10 cellular contexts compared by ENCODE assay signal in the genomic region with DNA sequence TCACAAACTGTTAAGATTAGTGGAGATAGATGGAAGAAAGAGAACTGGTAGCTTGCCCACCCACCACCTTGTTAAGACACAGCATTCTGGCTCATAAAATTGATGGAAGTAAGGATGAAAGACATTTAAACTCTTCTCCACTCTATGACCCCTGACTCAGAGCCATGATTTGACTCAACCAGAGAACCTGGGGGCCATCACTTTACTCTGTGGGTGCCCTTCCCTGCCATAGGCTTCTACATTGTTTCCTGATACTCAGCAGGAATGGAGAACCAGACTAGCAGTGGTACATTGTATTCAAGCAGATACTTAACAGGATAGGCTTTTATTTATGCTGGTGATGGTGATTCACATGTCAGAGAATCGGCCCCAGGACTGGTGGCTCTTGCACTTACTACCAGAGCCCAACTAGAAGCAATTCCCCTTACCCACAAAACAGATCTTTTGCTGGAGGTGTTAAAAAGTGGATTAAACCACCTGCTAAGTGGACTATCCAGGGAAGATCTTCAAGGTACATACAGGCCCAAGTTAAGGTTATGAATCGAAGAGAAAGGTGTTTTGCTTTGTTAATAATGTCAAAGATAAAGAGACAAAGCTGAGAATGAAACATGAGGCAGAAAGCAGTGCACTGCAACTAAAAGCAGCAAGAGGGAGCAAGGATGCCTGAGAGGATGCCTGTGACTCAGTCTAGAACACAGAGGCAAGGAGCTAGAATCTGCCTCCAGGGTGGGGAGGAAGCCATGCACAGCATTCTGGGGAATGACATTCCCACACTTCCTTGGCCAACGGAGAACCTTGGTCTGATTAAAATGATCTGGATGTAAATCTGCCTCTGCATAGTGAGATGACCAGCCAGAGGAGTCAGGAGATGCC. TPM values are rescaled to one million over a fixed set of nuclear protein-coding genes. Genes with fewer than 3 reads are reported as not detected.
DNase-seq lines count a peak whose midpoint lies in the region; ATAC-seq, FAIRE-seq and TF ChIP-seq lines count a peak whose summit lies in the region.
"Had no signal": no experiment of that assay in that cellular context is flagged by ENCODE, and none has a peak within 500 bp of the region (broad histone marks: within the 10 kb centered on the region; RNA-seq: fewer than 3 reads in every experiment).

No MANE protein-coding gene starts in this region.

- peak; percentile 97 for FAIRE-seq in keratinocyte (lab: Jason Lieb, UNC)

- no peaks in the 10 kb centered on the region for H3K27me3 ChIP-seq in keratinocyte (ENCODE audit: control insufficient read depth, extremely low read depth, insufficient read depth, low read length)

- peaks cover 11% of the 10 kb centered on the region for H3K4me1 ChIP-seq in keratinocyte (ENCODE audit: control insufficient read depth, extremely low read depth, insufficient read depth, low read length)

- H3K4me3 ChIP-seq in AG09309 (ENCODE audit: control insufficient read depth, low read depth, low read length): no peak overlapping the region
- no peak overlapping the region for H3K4me3 ChIP-seq in keratinocyte (ENCODE audit: control insufficient read depth in 2 of 3, extremely low read depth in 1 of 3, insufficient read depth in 2 of 3, low read depth in 1 of 3, low read length in 3 of 3)
- H3K4me3 ChIP-seq: mucosa of descending colon had no signal

- H3K9me1 ChIP-seq in keratinocyte (ENCODE audit: control insufficient read depth, extremely low read depth, insufficient read depth, low read length): no peaks in the 10 kb centered on the region

- no peaks in the 10 kb centered on the region for H3K79me2 ChIP-seq in keratinocyte (ENCODE audit: control insufficient read depth, insufficient read depth, low read length)

- H4K20me1 ChIP-seq in keratinocyte (ENCODE audit: control insufficient read depth, extremely low read depth, insufficient read depth, low read length): no peaks in the 10 kb centered on the region

- no peaks in the 10 kb centered on the region for H3K9me3 ChIP-seq in keratinocyte (ENCODE audit: control insufficient read depth, low read depth, low read length)
- H3K9me3 ChIP-seq: mucosa of descending colon had no signal

- H3K36me3 ChIP-seq in keratinocyte (ENCODE audit: control insufficient read depth in 2 of 2, extremely low read depth in 1 of 2, insufficient read depth in 2 of 2, low read length in 2 of 2): no peaks in the 10 kb centered on the region

- peak overlapping the region; percentile 63 for H3K4me2 ChIP-seq in keratinocyte (ENCODE audit: control insufficient read depth, extremely low read depth, insufficient read depth, low read depth, low read length)

- peak overlapping the region; percentile 48 for H2AFZ ChIP-seq in keratinocyte (ENCODE audit: control insufficient read depth, low read length)

- no peak for ATAC-seq in GM21737 (IDR thresholded peaks at IDR 0.05; ENCODE audit: unreplicated experiment)
- ATAC-seq in HG03457 (IDR thresholded peaks at IDR 0.05; ENCODE audit: unreplicated experiment): no peak
- ATAC-seq in HG02970 (IDR thresholded peaks at IDR 0.05; ENCODE audit: low FRiP score, unreplicated experiment): no peak
- ATAC-seq: mucosa of descending colon had no signal

- DNase-seq in AG09309 (ENCODE audit: low read depth) (peak; percentile 44), HPDE6-E6E7 (ENCODE audit: extremely low spot score) (peak; percentile 60), amniotic stem cell (lab: John Stamatoyannopoulos, UW) (peak; percentile 23), keratinocyte (ENCODE audit: low read depth, low spot score) (no peak), retina (no peak)
- DNase-seq: NCI-H187 had no signal

- peak; percentile 73 for TF ChIP-seq CTCF in AG09309 (IDR thresholded peaks at IDR 0.05; ENCODE audit: control insufficient read depth, insufficient read depth, low read depth, low read length, missing control alignments)
- peak; percentile 80 to 84 (median 84) for TF ChIP-seq CTCF in keratinocyte (optimal IDR thresholded peaks at IDR 0.05 in 1 of 3, IDR thresholded peaks at IDR 0.05 in 1 of 3, conservative IDR thresholded peaks at IDR 0.05 in 1 of 3; ENCODE audit: extremely low read depth in 1 of 3, insufficient read depth in 2 of 3, low read length in 3 of 3)

- dilution Hi-C loops in keratinocyte (cut with MboI; ENCODE audit: extremely low pct_ligation_motif_present, low sequenced_read_pairs): no loop called here

- no peak overlapping the region for H3K9ac ChIP-seq in keratinocyte (ENCODE audit: control insufficient read depth, extremely low read depth, insufficient read depth, low read length)

- peak overlapping the region; percentile 66 for H3K27ac ChIP-seq in keratinocyte (ENCODE audit: control insufficient read depth, insufficient read depth, low read length)

RNA-seq across cellular contexts. Expression of a gene that starts 36.0 kb away (rescaled TPM):
- 2.0 to 3.7 TPM (median 3.6 TPM) in 3 replicates for polyA plus RNA-seq in keratinocyte
- 2.1 TPM for polyA plus RNA-seq in keratinocyte (2011; ENCODE audit: low read depth)
- polyA plus RNA-seq in keratinocyte (2011; cell fraction: cytosol; rRNA removed): 4.2 and 4.3 TPM in 2 replicates
- 10.5 and 13.0 TPM in 2 replicates for polyA plus RNA-seq in keratinocyte (2011; cell fraction: nucleus; rRNA removed)
- 3.5 and 5.1 TPM in 2 replicates for polyA plus RNA-seq in keratinocyte (2012; ENCODE audit: low replicate concordance)
- 14.7 to 24.0 TPM (median 15.6 TPM) in 3 replicates for polyA minus RNA-seq in keratinocyte
- polyA minus RNA-seq in keratinocyte (2011; cell fraction: cytosol; rRNA and poly(A)+ RNA removed): 8.2 TPM
- 13.1 and 21.2 TPM in 2 replicates for polyA minus RNA-seq in keratinocyte (2011; cell fraction: nucleus; rRNA and poly(A)+ RNA removed)

Comparison
In these comparisons a context has a peak if more than half of its experiments do, and no peak if none do; other contexts are left out.
1. DNase-seq: peak in AG09309 (single experiment), HPDE6-E6E7 (single experiment) and amniotic stem cell (single experiment); none in keratinocyte (single experiment) and retina (single experiment).